Comparison of ENCODE assay signal across 14 cellular contexts in genomic region chr6:95279641-95280040, GRCh38.
DNase-seq lines count a peak whose midpoint lies in the region; ATAC-seq and TF ChIP-seq lines count a peak whose summit lies in the region.
"Had no signal": no experiment of that assay in that cellular context is flagged by ENCODE, and none has a peak within 500 bp of the region (broad histone marks: within the 10 kb centered on the region; RNA-seq: fewer than 3 reads in every experiment).

No MANE protein-coding gene starts in this region.

- no peaks in the 10 kb centered on the region; the same call in 1 of the 2 replicates for H3K9me3 ChIP-seq in Karpas-422 (ENCODE audit: low read length)
- no peaks in the 10 kb centered on the region for H3K9me3 ChIP-seq in HAP-1
- H3K9me3 ChIP-seq in naive thymus-derived CD4-positive, alpha-beta T cell (ENCODE audit: control insufficient read depth in 2 of 3, low read length in 3 of 3), result no peaks in the 10 kb centered on the region
- H3K9me3 ChIP-seq: Caco-2 had no signal

- DNase-seq in Karpas-422 (peak; percentile 90), NCI-H446 treated with DMSO at 0.1 percent for 48 hours (lab: John Stamatoyannopoulos, UW) (peak; percentile 40), foreskin keratinocyte (peak; percentile 15 to 44), NCI-H510A treated with DMSO at 0.1 percent for 48 hours (lab: John Stamatoyannopoulos, UW) (no peak), HAP-1 (ENCODE audit: low spot score in 2 of 2) (no peak)
- DNase-seq in naive thymus-derived CD4-positive, alpha-beta T cell, result no peak
- DNase-seq: C1 segment of cervical spinal cord; Caco-2; CD4-positive, alpha-beta memory T cell; DMS53; DMS79 treated with DMSO at 0.1 percent for 48 hours; GF-D8; GOT3; HCEC 1CT had no signal

- H3K27ac Mint-ChIP-seq in naive thymus-derived CD4-positive, alpha-beta T cell, result no peak overlapping the region
- H3K27ac Mint-ChIP-seq: CD4-positive, alpha-beta memory T cell had no signal

- H3K36me3 Mint-ChIP-seq in naive thymus-derived CD4-positive, alpha-beta T cell, result no peaks in the 10 kb centered on the region
- H3K36me3 Mint-ChIP-seq: CD4-positive, alpha-beta memory T cell had no signal

- POLR2A ChIA-PET in naive thymus-derived CD4-positive, alpha-beta T cell (lab: Charles Lee), result no interaction called here

- H3K36me3 ChIP-seq in Karpas-422 (ENCODE audit: insufficient read depth, low read length) (peaks cover 8% of the 10 kb centered on the region; the same call in 1 of the 2 replicates), HAP-1 (replicated peaks) (no peaks in the 10 kb centered on the region)
- no peaks in the 10 kb centered on the region for H3K36me3 ChIP-seq in naive thymus-derived CD4-positive, alpha-beta T cell (ENCODE audit: control insufficient read depth in 2 of 3, insufficient read depth in 3 of 3, low read length in 3 of 3)

- H3K4me2 ChIP-seq in Karpas-422 (ENCODE audit: low read depth, low read length, poor library complexity, severe bottlenecking), result peak overlapping the region; percentile 68

- no peaks in the 10 kb centered on the region for H3K4me1 Mint-ChIP-seq in naive thymus-derived CD4-positive, alpha-beta T cell
- H3K4me1 Mint-ChIP-seq: CD4-positive, alpha-beta memory T cell had no signal

- no peak overlapping the region for H2AFZ ChIP-seq in Karpas-422 (ENCODE audit: low read length)

- H3K4me3 ChIP-seq in Karpas-422 (ENCODE audit: low read length) (peak overlapping the region; percentile 54), HAP-1 (no peak overlapping the region)
- H3K4me3 ChIP-seq in naive thymus-derived CD4-positive, alpha-beta T cell (ENCODE audit: low read length), result no peak overlapping the region

- H3K9me3 Mint-ChIP-seq in naive thymus-derived CD4-positive, alpha-beta T cell, result peaks cover 0 to 16% (median 0%) of the 10 kb centered on the region in 11 donors

- H3K4me1 ChIP-seq in Karpas-422 (ENCODE audit: low read length) (peaks cover 89% of the 10 kb centered on the region), foreskin keratinocyte (no peaks in the 10 kb centered on the region), HAP-1 (no peaks in the 10 kb centered on the region)
- no peaks in the 10 kb centered on the region for H3K4me1 ChIP-seq in naive thymus-derived CD4-positive, alpha-beta T cell (ENCODE audit: control insufficient read depth in 2 of 2, insufficient read depth in 2 of 2, low read length in 2 of 2)
- H3K4me1 ChIP-seq: Caco-2 had no signal

- TF ChIP-seq CTCF in foreskin keratinocyte (conservative IDR thresholded peaks at IDR 0.05), result no peak

- H3K27ac ChIP-seq in Karpas-422 (ENCODE audit: low read length) (peak overlapping the region; percentile 96), foreskin keratinocyte (no peak overlapping the region)
- H3K27ac ChIP-seq in naive thymus-derived CD4-positive, alpha-beta T cell (ENCODE audit: low read depth, low read length), result no peak overlapping the region

- intact Hi-C loops in naive thymus-derived CD4-positive, alpha-beta T cell (cut with micrococcal nuclease), result no loop called here

- H3K79me2 ChIP-seq in Karpas-422 (ENCODE audit: low read length), result no peaks in the 10 kb centered on the region

- H3K27me3 ChIP-seq in Karpas-422 (ENCODE audit: low read length), result no peaks in the 10 kb centered on the region
- H3K27me3 ChIP-seq in foreskin keratinocyte, result no peaks in the 10 kb centered on the region
- H3K27me3 ChIP-seq in HAP-1 (ENCODE audit: low read depth), result peaks cover 5% of the 10 kb centered on the region; the same call in 1 of the 2 replicates
- H3K27me3 ChIP-seq in naive thymus-derived CD4-positive, alpha-beta T cell (ENCODE audit: control insufficient read depth in 2 of 2, insufficient read depth in 2 of 2, low read length in 2 of 2), result no peaks in the 10 kb centered on the region

- in situ Hi-C loops in HAP-1 (cut with MboI; ENCODE audit: low sequenced_read_pairs), result no loop called here

- peak overlapping the region; percentile 68 for H3K9ac ChIP-seq in Karpas-422 (ENCODE audit: low read length)

- H3K9me2 ChIP-seq in Karpas-422 (replicated peaks; ENCODE audit: insufficient read depth, low read length), result no peaks in the 10 kb centered on the region

- CTCF ChIA-PET in naive thymus-derived CD4-positive, alpha-beta T cell (lab: Charles Lee), result interaction anchor here (0.7 kb wide), 1 partner anchor 646 kb away, joined by 3 read pairs; no protein-coding TSS in a partner anchor

- no peaks in the 10 kb centered on the region for H4K20me1 ChIP-seq in Karpas-422 (ENCODE audit: insufficient read depth, low read depth, low read length)

- H3K27me3 Mint-ChIP-seq in naive thymus-derived CD4-positive, alpha-beta T cell, result no peaks in the 10 kb centered on the region
- H3K27me3 Mint-ChIP-seq: CD4-positive, alpha-beta memory T cell had no signal

- peak; percentile 62 for ATAC-seq in foreskin keratinocyte
- no peak for ATAC-seq in naive thymus-derived CD4-positive, alpha-beta T cell

- H3K4me3 Mint-ChIP-seq in naive thymus-derived CD4-positive, alpha-beta T cell, result no peak overlapping the region
- H3K4me3 Mint-ChIP-seq: CD4-positive, alpha-beta memory T cell had no signal

Comparison
In these comparisons a context has a peak if more than half of its experiments do, and no peak if none do; other contexts are left out.
1. DNase-seq: peak in Karpas-422 (single experiment), NCI-H446 treated with DMSO at 0.1 percent for 48 hours (single experiment) and foreskin keratinocyte (2 of 2); none in NCI-H510A treated with DMSO at 0.1 percent for 48 hours (single experiment), HAP-1 (0 of 2) and naive thymus-derived CD4-positive, alpha-beta T cell (0 of 9).